Comparison of ENCODE assay signal across 22 cellular contexts in the genomic region with DNA sequence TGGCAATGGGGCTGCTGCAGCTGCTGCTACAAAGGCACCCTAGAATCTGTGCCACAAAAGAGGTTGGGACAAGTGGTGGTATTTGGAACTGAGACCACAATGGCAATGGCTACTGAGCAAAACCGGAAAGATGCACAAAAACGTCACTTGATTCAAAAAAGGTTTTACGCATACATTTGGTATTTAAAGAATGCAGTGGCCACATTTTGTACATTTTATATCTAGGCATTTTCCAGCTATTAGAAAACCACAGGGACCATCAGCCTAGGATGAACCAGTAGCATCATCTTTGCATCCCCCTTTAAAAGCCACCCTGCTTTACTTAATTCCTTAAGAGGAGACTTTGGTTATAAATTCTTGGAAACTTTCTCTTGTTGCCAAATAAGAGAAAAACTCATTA.
DNase-seq lines count a peak whose midpoint lies in the region; ATAC-seq, FAIRE-seq and TF ChIP-seq lines count a peak whose summit lies in the region.
"Had no signal": no experiment of that assay in that cellular context is flagged by ENCODE, and none has a peak within 500 bp of the region (broad histone marks: within the 10 kb centered on the region; RNA-seq: fewer than 3 reads in every experiment).

No MANE protein-coding gene starts in this region.

- no peak overlapping the region for H2AFZ ChIP-seq in GM23248
- H2AFZ ChIP-seq: PC-9 had no signal

- H3K9me2 ChIP-seq in GM23248 (ENCODE audit: insufficient read depth), result no peaks in the 10 kb centered on the region

- H3K27me3 ChIP-seq in GM23248 (replicated peaks; ENCODE audit: insufficient read depth) (peaks cover 17% of the 10 kb centered on the region), upper lobe of right lung (no peaks in the 10 kb centered on the region)
- H3K27me3 ChIP-seq: BE2C, MG63 had no signal

- no peaks in the 10 kb centered on the region for H4K20me1 ChIP-seq in GM23248 (ENCODE audit: insufficient read depth)

- H3K9ac ChIP-seq in GM23248, result no peak overlapping the region

- no peaks in the 10 kb centered on the region for H3K4me1 Mint-ChIP-seq in naive thymus-derived CD8-positive, alpha-beta T cell
- H3K4me1 Mint-ChIP-seq: CD4-positive, CD25-positive, alpha-beta regulatory T cell had no signal

- H3K36me3 Mint-ChIP-seq in naive thymus-derived CD8-positive, alpha-beta T cell, result no peaks in the 10 kb centered on the region
- H3K36me3 Mint-ChIP-seq: CD4-positive, CD25-positive, alpha-beta regulatory T cell had no signal

- H3K36me3 ChIP-seq in GM23248 (ENCODE audit: low read depth) (no peaks in the 10 kb centered on the region), upper lobe of right lung (no peaks in the 10 kb centered on the region)
- H3K36me3 ChIP-seq: BE2C, MG63 had no signal

- POLR2A ChIA-PET in naive thymus-derived CD8-positive, alpha-beta T cell (lab: Charles Lee), result no interaction called here

- H3K9me3 Mint-ChIP-seq in naive thymus-derived CD8-positive, alpha-beta T cell, result no peaks in the 10 kb centered on the region
- H3K9me3 Mint-ChIP-seq: HFFc6 had no signal

- H3K4me3 Mint-ChIP-seq in naive thymus-derived CD8-positive, alpha-beta T cell, result no peak overlapping the region
- H3K4me3 Mint-ChIP-seq: CD4-positive, CD25-positive, alpha-beta regulatory T cell; HFFc6 had no signal

- in situ Hi-C loops in GM23248 (cut with MboI), result no loop called here

- FAIRE-seq in RCC 7860 (lab: Jason Lieb, UNC), result no peak
- FAIRE-seq: H54 had no signal

- H3K4me3 ChIP-seq in HFF-Myc (replicated peaks; ENCODE audit: low read depth, low read length) (no peak overlapping the region), cardiac fibroblast (replicated peaks in 1 of 2; ENCODE audit: low read depth in 2 of 2, low read length in 2 of 2) (no peak overlapping the region), GM23248 (no peak overlapping the region), upper lobe of right lung (no peak overlapping the region)
- H3K4me3 ChIP-seq: MG63, PC-9 had no signal

- no peaks in the 10 kb centered on the region for H3F3A ChIP-seq in GM23248 (ENCODE audit: insufficient read depth)

- H3K27ac Mint-ChIP-seq in naive thymus-derived CD8-positive, alpha-beta T cell, result no peak overlapping the region
- H3K27ac Mint-ChIP-seq: CD4-positive, CD25-positive, alpha-beta regulatory T cell; HFFc6 had no signal

- no peaks in the 10 kb centered on the region for H3K4me1 ChIP-seq in GM23248 (ENCODE audit: insufficient read depth)
- no peaks in the 10 kb centered on the region for H3K4me1 ChIP-seq in upper lobe of right lung
- H3K4me1 ChIP-seq: BE2C had no signal

- H3K27ac ChIP-seq in GM23248 (no peak overlapping the region), upper lobe of right lung (no peak overlapping the region)
- H3K27ac ChIP-seq: PC-9 had no signal

- intact Hi-C loops in upper lobe of right lung (cut with DNase I), result no loop called here
- intact Hi-C loops in posterior vena cava (cut with DNase I), result no loop called here

- no peak for ATAC-seq in naive thymus-derived CD8-positive, alpha-beta T cell
- ATAC-seq in upper lobe of right lung, result no peak

- no peak overlapping the region for H3K4me2 ChIP-seq in GM23248 (ENCODE audit: unreplicated experiment)
- H3K4me2 ChIP-seq: PC-9 had no signal

- no peaks in the 10 kb centered on the region for H3K79me2 ChIP-seq in GM23248 (ENCODE audit: insufficient read depth)

- WGBS in GM23248 (ENCODE audit: low coverage in 1 of 2, low lambda C conversion rate in 2 of 2, missing lambda C conversion rate in 2 of 2), 2 experiments, result 59 to 65% methylated on average over 3 of the region's 3 CpGs

- H3K9me3 ChIP-seq in GM23248 (ENCODE audit: low read depth) (no peaks in the 10 kb centered on the region), upper lobe of right lung (no peaks in the 10 kb centered on the region)
- H3K9me3 ChIP-seq: BE2C, MG63 had no signal

- no peak for TF ChIP-seq CTCF in HFF-Myc (IDR thresholded peaks at IDR 0.05; ENCODE audit: low read depth, low read length, missing control alignments)
- no peak for TF ChIP-seq CTCF in cardiac fibroblast (IDR thresholded peaks at IDR 0.05; ENCODE audit: low read depth, low read length)
- no peak for TF ChIP-seq CTCF in upper lobe of right lung (IDR thresholded peaks at IDR 0.05)

- peaks cover 1 to 15% (median 2%) of the 10 kb centered on the region in 5 donors for H3K27me3 Mint-ChIP-seq in naive thymus-derived CD8-positive, alpha-beta T cell

- peak; percentile 14 for DNase-seq in HFF-Myc (ENCODE audit: extremely low read depth, low read depth)
- peak; percentile 10 for DNase-seq in RCC 7860 (ENCODE audit: low spot score)
- DNase-seq in cardiac fibroblast (ENCODE audit: low read depth in 2 of 2), result peak; percentile 6 to 16
- DNase-seq in naive thymus-derived CD8-positive, alpha-beta T cell, result no peak
- no peak for DNase-seq in GM23248
- no peak for DNase-seq in upper lobe of right lung
- DNase-seq in posterior vena cava (ENCODE audit: low spot score), result no peak
- DNase-seq: BE2C; CD4-positive, CD25-positive, alpha-beta regulatory T cell; COR-L47; DMS153; HFFc6; IMR-90; MG63; NCI-H1092; NCI-H146; NCI-H2081; NCI-H510A; NCI-H82; T-helper 2 cell had no signal

Comparison
In these comparisons a context has a peak if more than half of its experiments do, and no peak if none do; other contexts are left out.
1. DNase-seq: peak in HFF-Myc (single experiment), RCC 7860 (single experiment) and cardiac fibroblast (2 of 2); none in naive thymus-derived CD8-positive, alpha-beta T cell (0 of 10), GM23248 (single experiment), upper lobe of right lung (single experiment) and posterior vena cava (single experiment).